In the genomic region with DNA sequence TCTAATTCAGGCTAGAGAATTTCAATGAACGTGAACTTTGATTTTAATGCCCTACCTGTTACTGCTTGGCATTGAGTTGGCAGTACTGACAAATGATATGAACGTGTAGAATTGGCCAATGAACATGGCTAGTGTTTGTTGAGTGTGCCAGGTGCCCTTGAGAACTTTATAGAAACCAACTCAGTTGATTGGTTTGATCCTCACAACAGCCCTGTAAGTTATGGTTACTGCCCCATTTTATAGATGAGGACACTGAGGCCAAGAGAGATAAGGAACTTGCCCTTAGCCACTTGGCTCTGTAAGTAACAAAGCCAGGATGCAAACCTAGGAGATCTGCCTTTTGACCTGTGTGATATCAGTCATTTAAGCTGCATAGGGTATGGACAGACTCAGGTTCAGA, we compare ENCODE assay signal across 18 cellular contexts.
DNase-seq lines count a peak whose midpoint lies in the region; ATAC-seq, FAIRE-seq and TF ChIP-seq lines count a peak whose summit lies in the region.
"Had no signal": no experiment of that assay in that cellular context is flagged by ENCODE, and none has a peak within 500 bp of the region (broad histone marks: within the 10 kb centered on the region; RNA-seq: fewer than 3 reads in every experiment).

No MANE protein-coding gene starts in this region.

- H3K27me3 ChIP-seq in RWPE2 (ENCODE audit: insufficient read depth, poor library complexity, severe bottlenecking) (no peaks in the 10 kb centered on the region), colonic mucosa (no peaks in the 10 kb centered on the region), stomach (no peaks in the 10 kb centered on the region)

- CTCF ChIA-PET in activated CD4-positive, alpha-beta memory T cell treated with anti-CD3 and anti-CD28 coated beads, Interleukin-2, amount 10 ng/mL, durations not matched to agents 7 days and 5 days (lab: Charles Lee) = no interaction called here

- no peak for FAIRE-seq in H54 (lab: Jason Lieb, UNC)
- FAIRE-seq: A204.1, G401.6, GM12891 had no signal

- peak overlapping the region; percentile 44; the same call in 1 of the 2 replicates for H3K27ac ChIP-seq in C4-2B
- peak overlapping the region; percentile 60 for H3K27ac ChIP-seq in RWPE2 (ENCODE audit: poor library complexity, severe bottlenecking)
- peak overlapping the region; percentile 12 for H3K27ac ChIP-seq in colonic mucosa
- peak overlapping the region in 3 of 5 donors; percentile 31 to 78 (median 73) for H3K27ac ChIP-seq in stomach

- no peak overlapping the region for H3K9ac ChIP-seq in colonic mucosa (ENCODE audit: low read depth in 2 of 2, low read length in 2 of 2)

- DNase-seq in RWPE2 (ENCODE audit: low spot score) (no peak), colonic mucosa (no peak), stomach (no peak), H54 (ENCODE audit: insufficient read length, low spot score) (no peak)
- no peak for DNase-seq in activated CD4-positive, alpha-beta memory T cell treated with anti-CD3 and anti-CD28 coated beads, Interleukin-2, amount 10 ng/mL, durations not matched to agents 7 days and 5 days
- DNase-seq: C1 segment of cervical spinal cord; CD4-positive, alpha-beta memory T cell; DMS153; EL had no signal

- no peak for TF ChIP-seq CTCF in C4-2B (conservative IDR thresholded peaks at IDR 0.05)
- TF ChIP-seq CTCF in RWPE2 (IDR thresholded peaks at IDR 0.05; ENCODE audit: poor library complexity, severe bottlenecking) = no peak
- TF ChIP-seq CTCF in colonic mucosa (IDR thresholded peaks at IDR 0.05) = no peak
- TF ChIP-seq CTCF in stomach (IDR thresholded peaks at IDR 0.05) = no peak

- intact Hi-C loops in colonic mucosa (cut with DNase I) (loop anchor here (5.0 to 10.0 kb wide), 3 partner anchors 127 to 255 kb away; no protein-coding TSS in a partner anchor), stomach (cut with DNase I; ENCODE audit: low total_unique reads) (loop anchor here (10.0 kb wide), 1 partner anchor 135 kb away; no protein-coding TSS in a partner anchor)

- H3K27ac Mint-ChIP-seq in activated CD4-positive, alpha-beta memory T cell treated with anti-CD3 and anti-CD28 coated beads, Interleukin-2, amount 10 ng/mL, durations not matched to agents 7 days and 5 days = no peak overlapping the region
- H3K27ac Mint-ChIP-seq: B cell; CD4-positive, alpha-beta memory T cell; GM23338 had no signal

- ATAC-seq in RWPE2 (ENCODE audit: low read depth) (no peak), GM18868 (IDR thresholded peaks at IDR 0.05; ENCODE audit: unreplicated experiment) (no peak)
- ATAC-seq: GM23338 had no signal

- TF ChIP-seq POLR2A in stomach (IDR thresholded peaks at IDR 0.05) (no peak), H54 (IDR thresholded peaks at IDR 0.05; ENCODE audit: low read depth, low read length) (no peak)

- 30 to 65% (median 34%) methylated on average over 2 of the region's 2 CpGs for WGBS in stomach, 5 donors

- H3K36me3 Mint-ChIP-seq in activated CD4-positive, alpha-beta memory T cell treated with anti-CD3 and anti-CD28 coated beads, Interleukin-2, amount 10 ng/mL, durations not matched to agents 7 days and 5 days (ENCODE audit: low read depth) = no peaks in the 10 kb centered on the region
- H3K36me3 Mint-ChIP-seq: CD4-positive, alpha-beta memory T cell had no signal

- H3K9me3 Mint-ChIP-seq in activated CD4-positive, alpha-beta memory T cell treated with anti-CD3 and anti-CD28 coated beads, Interleukin-2, amount 10 ng/mL, durations not matched to agents 7 days and 5 days = no peaks in the 10 kb centered on the region
- H3K9me3 Mint-ChIP-seq: GM23338, IgD-negative memory B cell had no signal

- H3K4me3 Mint-ChIP-seq in activated CD4-positive, alpha-beta memory T cell treated with anti-CD3 and anti-CD28 coated beads, Interleukin-2, amount 10 ng/mL, durations not matched to agents 7 days and 5 days = no peak overlapping the region
- H3K4me3 Mint-ChIP-seq: B cell; CD4-positive, alpha-beta memory T cell; GM23338; IgD-negative memory B cell had no signal

- H3K4me1 ChIP-seq in RWPE2 (ENCODE audit: insufficient read depth, poor library complexity, severe bottlenecking) (peaks cover 22% of the 10 kb centered on the region), colonic mucosa (peaks cover 12% of the 10 kb centered on the region), stomach (peaks cover 26 to 54% (median 36%) of the 10 kb centered on the region in 4 donors)
- H3K4me1 ChIP-seq: HAP-1 had no signal

- peaks cover 6% of the 10 kb centered on the region for H3K27me3 Mint-ChIP-seq in activated CD4-positive, alpha-beta memory T cell treated with anti-CD3 and anti-CD28 coated beads, Interleukin-2, amount 10 ng/mL, durations not matched to agents 7 days and 5 days
- H3K27me3 Mint-ChIP-seq: B cell had no signal

- no peaks in the 10 kb centered on the region for H3K9me3 ChIP-seq in RWPE2 (ENCODE audit: severe bottlenecking)
- H3K9me3 ChIP-seq in colonic mucosa = no peaks in the 10 kb centered on the region
- no peaks in the 10 kb centered on the region for H3K9me3 ChIP-seq in stomach
- H3K9me3 ChIP-seq: HAP-1 had no signal

- POLR2A ChIA-PET in activated CD4-positive, alpha-beta memory T cell treated with anti-CD3 and anti-CD28 coated beads, Interleukin-2, amount 10 ng/mL, durations not matched to agents 7 days and 5 days (lab: Charles Lee) = no interaction called here

- no peak overlapping the region for H3K4me3 ChIP-seq in RWPE2 (ENCODE audit: severe bottlenecking)
- no peak overlapping the region for H3K4me3 ChIP-seq in colonic mucosa
- no peak overlapping the region for H3K4me3 ChIP-seq in stomach
- H3K4me3 ChIP-seq: GM23338, HAP-1 had no signal

- no peak for TF ChIP-seq EP300 in stomach (IDR thresholded peaks at IDR 0.05)

- H3K36me3 ChIP-seq in RWPE2 (ENCODE audit: low read depth) = peaks cover 23% of the 10 kb centered on the region
- peaks cover 3% of the 10 kb centered on the region for H3K36me3 ChIP-seq in colonic mucosa
- H3K36me3 ChIP-seq in stomach = peaks cover 6 to 24% (median 16%) of the 10 kb centered on the region in 4 donors
- H3K36me3 ChIP-seq: HAP-1 had no signal

- peaks cover 34% of the 10 kb centered on the region for H3K4me1 Mint-ChIP-seq in activated CD4-positive, alpha-beta memory T cell treated with anti-CD3 and anti-CD28 coated beads, Interleukin-2, amount 10 ng/mL, durations not matched to agents 7 days and 5 days

Comparison
In these comparisons a context has a peak if more than half of its experiments do, and no peak if none do; other contexts are left out.
1. H3K27ac ChIP-seq: peak in every context shown above with its lines; median percentile 73 in stomach; 60 in RWPE2; 44 in C4-2B; 12 in colonic mucosa.